20 cellular contexts compared by ENCODE assay signal in genomic region chr6:53338304-53338703, GRCh38. TPM values are rescaled to one million over a fixed set of nuclear protein-coding genes. Genes with fewer than 3 reads are reported as not detected.
DNase-seq lines count a peak whose midpoint lies in the region; ATAC-seq and TF ChIP-seq lines count a peak whose summit lies in the region.
"Had no signal": no experiment of that assay in that cellular context is flagged by ENCODE, and none has a peak within 500 bp of the region (broad histone marks: within the 10 kb centered on the region; RNA-seq: fewer than 3 reads in every experiment).

No MANE protein-coding gene starts in this region.

- no peak for ATAC-seq in activated naive CD8-positive, alpha-beta T cell treated with anti-CD3 and anti-CD28 coated beads, Interleukin-2, amount 50 U/mL, for 24 hours
- ATAC-seq in HG02623 (IDR thresholded peaks at IDR 0.05; ENCODE audit: unreplicated experiment): no peak
- ATAC-seq: A549; gastrocnemius medialis; HCT116; left ventricle myocardium superior; stimulated activated naive CD8-positive, alpha-beta T cell treated with anti-CD3 and anti-CD28 coated beads, Interleukin-15, Interleukin-2, amounts not matched to agents 100 U/mL and 50 U/mL, for 24 hours had no signal

- peaks cover 73% of the 10 kb centered on the region for H3K4me1 Mint-ChIP-seq in activated CD4-positive, alpha-beta T cell treated with anti-CD3 and anti-CD28 coated beads, Interleukin-2, amount 10 ng/mL, durations not matched to agents 24 days and 14 days
- peaks cover 92% of the 10 kb centered on the region for H3K4me1 Mint-ChIP-seq in activated naive CD8-positive, alpha-beta T cell treated with anti-CD3 and anti-CD28 coated beads, Interleukin-2, amount 50 U/mL, for 24 hours
- H3K4me1 Mint-ChIP-seq in nephron: peaks cover 44% of the 10 kb centered on the region

- H3K9me3 Mint-ChIP-seq in activated CD4-positive, alpha-beta T cell treated with anti-CD3 and anti-CD28 coated beads, Interleukin-2, amount 10 ng/mL, durations not matched to agents 24 days and 14 days: no peaks in the 10 kb centered on the region
- no peaks in the 10 kb centered on the region for H3K9me3 Mint-ChIP-seq in activated naive CD8-positive, alpha-beta T cell treated with anti-CD3 and anti-CD28 coated beads, Interleukin-2, amount 50 U/mL, for 24 hours
- no peaks in the 10 kb centered on the region for H3K9me3 Mint-ChIP-seq in nephron
- H3K9me3 Mint-ChIP-seq: CD14-positive monocyte; dendritic cell treated with granulocyte-macrophage colony-stimulating factor and Interleukin-4, amounts not matched to agents 40 ng/mL and 50 ng/mL, for 4 days had no signal

- no peak for DNase-seq in activated CD4-positive, alpha-beta T cell treated with anti-CD3 and anti-CD28 coated beads, Interleukin-2, amount 10 ng/mL, durations not matched to agents 24 days and 14 days
- DNase-seq in activated CD4-positive, alpha-beta T cell treated with anti-CD3 and anti-CD28 coated beads for 4 hours: no peak
- DNase-seq in MM.1S: no peak
- DNase-seq in activated naive CD8-positive, alpha-beta T cell treated with anti-CD3 and anti-CD28 coated beads, Interleukin-2, amount 50 U/mL, for 24 hours: no peak
- DNase-seq in RPMI8226: no peak
- no peak for DNase-seq in brain microvascular endothelial cell
- DNase-seq: activated effector memory CD4-positive, alpha-beta T cell treated with Interleukin-2 at 50 U/mL for 16 hours; erythroblast; gastrocnemius medialis; left ventricle myocardium superior; NCI-H1105; NCI-H69; stimulated activated naive CD8-positive, alpha-beta T cell treated with anti-CD3 and anti-CD28 coated beads, Interleukin-15, Interleukin-2, amounts not matched to agents 100 U/mL and 50 U/mL, for 24 hours had no signal

- peak overlapping the region; percentile 31 for H3K4me3 Mint-ChIP-seq in activated CD4-positive, alpha-beta T cell treated with anti-CD3 and anti-CD28 coated beads, Interleukin-2, amount 10 ng/mL, durations not matched to agents 24 days and 14 days
- no peak overlapping the region for H3K4me3 Mint-ChIP-seq in activated naive CD8-positive, alpha-beta T cell treated with anti-CD3 and anti-CD28 coated beads, Interleukin-2, amount 50 U/mL, for 24 hours
- no peak overlapping the region for H3K4me3 Mint-ChIP-seq in nephron
- H3K4me3 Mint-ChIP-seq: CD14-positive monocyte; dendritic cell treated with granulocyte-macrophage colony-stimulating factor and Interleukin-4, amounts not matched to agents 40 ng/mL and 50 ng/mL, for 4 days had no signal

- in situ Hi-C loops in brain microvascular endothelial cell (cut with HindIII; ENCODE audit: low pct_ligation_motif_present, low sequenced_read_pairs): no loop called here

- H3K9ac ChIP-seq in MM.1S (ENCODE audit: low read length): no peak overlapping the region
- H3K9ac ChIP-seq: KMS-11 had no signal

- H4K20me1 ChIP-seq in MM.1S (ENCODE audit: insufficient read depth, low read length): no peaks in the 10 kb centered on the region

- H3K27me3 ChIP-seq in MM.1S (replicated peaks; ENCODE audit: insufficient read depth, low read length): no peaks in the 10 kb centered on the region
- H3K27me3 ChIP-seq in brain microvascular endothelial cell (replicated peaks): no peaks in the 10 kb centered on the region
- H3K27me3 ChIP-seq: gastrocnemius medialis had no signal

- no peaks in the 10 kb centered on the region for H3K27me3 Mint-ChIP-seq in activated CD4-positive, alpha-beta T cell treated with anti-CD3 and anti-CD28 coated beads, Interleukin-2, amount 10 ng/mL, durations not matched to agents 24 days and 14 days
- H3K27me3 Mint-ChIP-seq in activated naive CD8-positive, alpha-beta T cell treated with anti-CD3 and anti-CD28 coated beads, Interleukin-2, amount 50 U/mL, for 24 hours: no peaks in the 10 kb centered on the region
- H3K27me3 Mint-ChIP-seq in nephron (ENCODE audit: low read depth): no peaks in the 10 kb centered on the region
- H3K27me3 Mint-ChIP-seq: dendritic cell treated with granulocyte-macrophage colony-stimulating factor and Interleukin-4, amounts not matched to agents 40 ng/mL and 50 ng/mL, for 4 days had no signal

- no peaks in the 10 kb centered on the region for H3K9me2 ChIP-seq in MM.1S (replicated peaks; ENCODE audit: insufficient read depth, low read length)

- peaks cover 24% of the 10 kb centered on the region for H3F3A ChIP-seq in MM.1S (ENCODE audit: insufficient read depth, low read length)

- H3K4me1 ChIP-seq in MM.1S (ENCODE audit: low read length): peaks cover 45% of the 10 kb centered on the region
- H3K4me1 ChIP-seq: A549 had no signal

- no peaks in the 10 kb centered on the region for H3K36me3 ChIP-seq in MM.1S (replicated peaks; ENCODE audit: insufficient read depth, low read length)
- H3K36me3 ChIP-seq in brain microvascular endothelial cell (replicated peaks): peaks cover 9% of the 10 kb centered on the region
- H3K36me3 ChIP-seq: gastrocnemius medialis had no signal

- no peak overlapping the region for H3K4me3 ChIP-seq in MM.1S (ENCODE audit: low read length)
- H3K4me3 ChIP-seq in brain microvascular endothelial cell (ENCODE audit: low read depth, low read length): no peak overlapping the region
- H3K4me3 ChIP-seq: A549, gastrocnemius medialis had no signal

- H3K9me3 ChIP-seq in MM.1S (replicated peaks; ENCODE audit: insufficient read depth, low read length): no peaks in the 10 kb centered on the region
- H3K9me3 ChIP-seq: A549, gastrocnemius medialis had no signal

- TF ChIP-seq CTCF in MM.1S (IDR thresholded peaks at IDR 0.05; ENCODE audit: low read length) (no peak), nephron (IDR thresholded peaks at IDR 0.05; ENCODE audit: unreplicated experiment in 3 of 3) (no peak), brain microvascular endothelial cell (IDR thresholded peaks at IDR 0.05; ENCODE audit: low read depth, low read length, missing control alignments) (no peak)

- H3K79me2 ChIP-seq in MM.1S (ENCODE audit: low read length): peaks cover 90% of the 10 kb centered on the region

- intact Hi-C loops in activated CD4-positive, alpha-beta T cell treated with anti-CD3 and anti-CD28 coated beads, Interleukin-2, amount 10 ng/mL, durations not matched to agents 24 days and 14 days (cut with micrococcal nuclease): loop anchor here (10.0 kb wide), 2 partner anchors 344 to 944 kb away; partner anchors contain the start of gene GSTA4

- H2AFZ ChIP-seq in MM.1S (ENCODE audit: low read length): no peak overlapping the region

- H3K27ac ChIP-seq in MM.1S (ENCODE audit: low read length) (peak overlapping the region; percentile 3; the same call in 1 of the 2 replicates), brain microvascular endothelial cell (no peak overlapping the region)
- H3K27ac ChIP-seq: A549, gastrocnemius medialis, KMS-11 had no signal

- 0 out of 2 replicates have a peak overlapping the region, but pooled peaks have one; percentile 8 for H3K4me2 ChIP-seq in MM.1S (ENCODE audit: low read depth, low read length)
- H3K4me2 ChIP-seq: A549, KMS-11 had no signal

- peaks cover 14% of the 10 kb centered on the region for H3K36me3 Mint-ChIP-seq in activated CD4-positive, alpha-beta T cell treated with anti-CD3 and anti-CD28 coated beads, Interleukin-2, amount 10 ng/mL, durations not matched to agents 24 days and 14 days (ENCODE audit: low read depth)
- H3K36me3 Mint-ChIP-seq in activated naive CD8-positive, alpha-beta T cell treated with anti-CD3 and anti-CD28 coated beads, Interleukin-2, amount 50 U/mL, for 24 hours (ENCODE audit: low read depth): peaks cover 15% of the 10 kb centered on the region
- peaks cover 10% of the 10 kb centered on the region for H3K36me3 Mint-ChIP-seq in nephron (ENCODE audit: low read depth)

- peak overlapping the region; percentile 35 for H3K27ac Mint-ChIP-seq in activated CD4-positive, alpha-beta T cell treated with anti-CD3 and anti-CD28 coated beads, Interleukin-2, amount 10 ng/mL, durations not matched to agents 24 days and 14 days
- peak overlapping the region; percentile 65 for H3K27ac Mint-ChIP-seq in activated naive CD8-positive, alpha-beta T cell treated with anti-CD3 and anti-CD28 coated beads, Interleukin-2, amount 50 U/mL, for 24 hours
- H3K27ac Mint-ChIP-seq in nephron: peak overlapping the region in 2 of 3 experiments; percentile 3 to 40
- H3K27ac Mint-ChIP-seq: dendritic cell treated with granulocyte-macrophage colony-stimulating factor and Interleukin-4, amounts not matched to agents 40 ng/mL and 50 ng/mL, for 4 days had no signal

RNA-seq across cellular contexts. Expression of gene ELOVL5, which starts 10.4 kb away (rescaled TPM):
- 122 and 126 TPM in 2 replicates for total RNA-seq in activated CD4-positive, alpha-beta T cell treated with anti-CD3 and anti-CD28 coated beads, Interleukin-2, amount 10 ng/mL, durations not matched to agents 24 days and 14 days
